12 cellular contexts compared by ENCODE assay signal in genomic region chr15:82553846-82554245, GRCh38. TPM values are rescaled to one million over a fixed set of nuclear protein-coding genes. Genes with fewer than 3 reads are reported as not detected.
A peak's percentile ranks its signal among the peaks of the same experiment; 100 is the strongest.
DNase-seq lines count a peak whose midpoint lies in the region; ATAC-seq and TF ChIP-seq lines count a peak whose summit lies in the region.
"Had no signal": no experiment of that assay in that cellular context is flagged by ENCODE, and none has a peak within 500 bp of the region (broad histone marks: within the 10 kb centered on the region; RNA-seq: fewer than 3 reads in every experiment).

No MANE protein-coding gene starts in this region.

- H3K4me1 ChIP-seq in PC-9 (replicated peaks; ENCODE audit: insufficient read depth) (no peaks in the 10 kb centered on the region), psoas muscle (peaks cover 15% of the 10 kb centered on the region), Caco-2 (no peaks in the 10 kb centered on the region)
- H3K4me1 ChIP-seq: HAP-1 had no signal

- H3K36me3 ChIP-seq in PC-9 (ENCODE audit: low read depth) (no peaks in the 10 kb centered on the region), psoas muscle (ENCODE audit: insufficient read depth in 1 of 2, low read depth in 1 of 2) (no peaks in the 10 kb centered on the region), Caco-2 (ENCODE audit: control insufficient read depth, insufficient read depth, low read length) (no peaks in the 10 kb centered on the region)
- H3K36me3 ChIP-seq: HAP-1 had no signal

- POLR2A ChIA-PET in PC-9 (lab: Charles Lee; ENCODE audit: unreplicated experiment) = no interaction called here
- POLR2A ChIA-PET in Caco-2 (lab: Charles Lee) = no interaction called here

- no peak overlapping the region for H3K4me2 ChIP-seq in PC-9

- BruUV-seq in PC-9 (replicated peaks; lab: Mats Ljungman, UMichigan) (no TSS peak), Caco-2 (replicated peaks; lab: Mats Ljungman, UMichigan) (no TSS peak)

- H3K9me3 Mint-ChIP-seq in Caco-2 (ENCODE audit: unreplicated experiment) (no peaks in the 10 kb centered on the region), nephron progenitor cell (no peaks in the 10 kb centered on the region)
- H3K9me3 Mint-ChIP-seq: CD4-positive, alpha-beta T cell had no signal

- DNase-seq in PC-9 (peak; percentile 25 to 66), dorsolateral prefrontal cortex (no peak), psoas muscle (no peak), Caco-2 (no peak), nephron progenitor cell (no peak), SHP77 treated with DMSO at 0.1 percent for 48 hours (lab: John Stamatoyannopoulos, UW) (no peak), RPMI8226 (no peak)
- DNase-seq: CD4-positive, alpha-beta T cell; DMS79 had no signal

- WGBS in psoas muscle, 3 donors = 89 to 100% (median 96%) methylated on average over 1 of the region's 1 CpG

- no peaks in the 10 kb centered on the region for H3K36me3 Mint-ChIP-seq in Caco-2 (ENCODE audit: insufficient read depth, unreplicated experiment)
- H3K36me3 Mint-ChIP-seq in nephron progenitor cell (ENCODE audit: low read depth) = no peaks in the 10 kb centered on the region

- H3K4me3 Mint-ChIP-seq in Caco-2 (ENCODE audit: unreplicated experiment) (no peak overlapping the region), nephron progenitor cell (no peak overlapping the region)
- H3K4me3 Mint-ChIP-seq: B cell; CD4-positive, alpha-beta T cell had no signal

- ATAC-seq in psoas muscle = no peak

- no peak for TF ChIP-seq CTCF in PC-9 (conservative IDR thresholded peaks at IDR 0.05)
- no peak for TF ChIP-seq CTCF in dorsolateral prefrontal cortex (IDR thresholded peaks at IDR 0.05 in 54 of 56, conservative IDR thresholded peaks at IDR 0.05 in 2 of 56; ENCODE audit: low read depth in 1 of 56, partially characterized antibody in 56 of 56)
- no peak for TF ChIP-seq CTCF in psoas muscle (IDR thresholded peaks at IDR 0.05)
- no peak for TF ChIP-seq CTCF in Caco-2 (IDR thresholded peaks at IDR 0.05; ENCODE audit: insufficient read depth in 1 of 2, low read depth in 1 of 2, low read length in 1 of 2, severe bottlenecking in 1 of 2, unreplicated experiment in 1 of 2)
- TF ChIP-seq CTCF in nephron progenitor cell (IDR thresholded peaks at IDR 0.05) = no peak

- no peak overlapping the region for H2AFZ ChIP-seq in PC-9

- CTCF ChIA-PET in PC-9 (lab: Charles Lee) = interaction anchor here (0.5 to 0.6 kb wide), 2 partner anchors 9 to 14 kb away, joined by 3 to 16 read pairs; partner anchors contain the start of gene RPS17
- CTCF ChIA-PET in Caco-2 (lab: Charles Lee) = no interaction called here

- H3K27me3 ChIP-seq in PC-9 (ENCODE audit: insufficient read depth, low read depth) (peaks cover 27% of the 10 kb centered on the region; the same call in 1 of the 2 replicates), dorsolateral prefrontal cortex (no peaks in the 10 kb centered on the region), layer of hippocampus (ENCODE audit: control insufficient read depth, insufficient read depth, low read length) (no peaks in the 10 kb centered on the region), psoas muscle (ENCODE audit: insufficient read depth in 3 of 3, low read length in 2 of 3) (no peaks in the 10 kb centered on the region), Caco-2 (replicated peaks; ENCODE audit: control insufficient read depth, insufficient read depth, low read length) (no peaks in the 10 kb centered on the region; the same call in 1 of the 2 replicates)

- no peak overlapping the region for H3K27ac Mint-ChIP-seq in Caco-2 (ENCODE audit: unreplicated experiment)
- H3K27ac Mint-ChIP-seq in nephron progenitor cell = no peak overlapping the region
- H3K27ac Mint-ChIP-seq: B cell; CD4-positive, alpha-beta T cell had no signal

- H3K27me3 Mint-ChIP-seq in Caco-2 (ENCODE audit: insufficient read depth, unreplicated experiment) = no peaks in the 10 kb centered on the region
- H3K27me3 Mint-ChIP-seq in nephron progenitor cell (ENCODE audit: low read depth, poor library complexity) = peaks cover 38% of the 10 kb centered on the region

- no peaks in the 10 kb centered on the region for H3F3A ChIP-seq in PC-9 (ENCODE audit: insufficient read depth, low read depth)

- H3K4me1 Mint-ChIP-seq in Caco-2 (ENCODE audit: low read depth, unreplicated experiment) (no peaks in the 10 kb centered on the region), nephron progenitor cell (no peaks in the 10 kb centered on the region)

- H3K27ac ChIP-seq in PC-9 (no peak overlapping the region), dorsolateral prefrontal cortex (peak overlapping the region in 53 of 59 donors; percentile 1 to 84 (median 62)), layer of hippocampus (ENCODE audit: low read depth, low read length) (peak overlapping the region; percentile 4), psoas muscle (peak overlapping the region; percentile 19)

- no peaks in the 10 kb centered on the region for H3K9me2 ChIP-seq in PC-9 (ENCODE audit: insufficient read depth)

- intact Hi-C loops in PC-9 (cut with micrococcal nuclease; ENCODE audit: unreplicated experiment) = no loop called here
- intact Hi-C loops in dorsolateral prefrontal cortex (cut with DNase I) = no loop called here
- intact Hi-C loops in psoas muscle (cut with DNase I) = loop anchor here in 1 of 2 donors (5.0 kb wide), 1 partner anchor 203 kb away; no protein-coding TSS in a partner anchor
- intact Hi-C loops in Caco-2 (cut with micrococcal nuclease; ENCODE audit: unreplicated experiment) = no loop called here

- no peaks in the 10 kb centered on the region for H3K79me2 ChIP-seq in PC-9 (ENCODE audit: low read depth)

- H3K9me3 ChIP-seq in PC-9 (ENCODE audit: insufficient read depth, low read depth) = no peaks in the 10 kb centered on the region
- H3K9me3 ChIP-seq in psoas muscle = no peaks in the 10 kb centered on the region
- no peaks in the 10 kb centered on the region for H3K9me3 ChIP-seq in Caco-2
- H3K9me3 ChIP-seq: HAP-1 had no signal

- H4K20me1 ChIP-seq in PC-9 (ENCODE audit: insufficient read depth) = no peaks in the 10 kb centered on the region

- H3K4me3 ChIP-seq in PC-9 (no peak overlapping the region), dorsolateral prefrontal cortex (peak overlapping the region in 1 of 59 donors; percentile 7), psoas muscle (no peak overlapping the region), Caco-2 (ENCODE audit: low read depth, low read length) (no peak overlapping the region)
- H3K4me3 ChIP-seq: HAP-1 had no signal

RNA-seq across cellular contexts. Expression of gene RPS17, which starts 13.6 kb away (rescaled TPM):
- total RNA-seq in PC-9 (2021) = 1,891 and 1,969 TPM in 2 replicates
- 100 to 1,000 TPM; 255 to 518 (median 371) TPM for total RNA-seq in dorsolateral prefrontal cortex
- total RNA-seq in psoas muscle = 1,000 to 10,000 TPM in 1 of 4 donors, 100 to 1,000 TPM in 3; 724 to 1,041 (median 906) TPM
- polyA plus RNA-seq in psoas muscle = 1,000 to 10,000 TPM; 1,927 to 3,349 (median 2,132) TPM
- 1,992 and 2,047 TPM in 2 replicates for total RNA-seq in Caco-2 (2022)

Comparison
In these comparisons a context has a peak if more than half of its experiments do, and no peak if none do; other contexts are left out.
1. DNase-seq: peak in PC-9 (2 of 2); none in dorsolateral prefrontal cortex (0 of 10), psoas muscle (0 of 2), Caco-2 (0 of 2), nephron progenitor cell (single experiment), SHP77 treated with DMSO at 0.1 percent for 48 hours (single experiment) and RPMI8226 (single experiment).